1 cellular context compared by ENCODE assay signal in genomic region chr11:62592989-62593421, GRCh38.
TF ChIP-seq lines count a peak whose summit lies in the region.

No MANE protein-coding gene starts in this region.

TF ChIP-seq in GM12878, 131 proteins besides CTCF, POLR2A, EP300 and RAD21:
- TF ChIP-seq ETV6 (conservative IDR thresholded peaks at IDR 0.05 in 1 of 2, IDR thresholded peaks at IDR 0.05 in 1 of 2; ENCODE audit: borderline replicate concordance in 1 of 2, low read depth in 1 of 2) (no peak), KLF5 (IDR thresholded peaks at IDR 0.05; ENCODE audit: partially characterized antibody) (no peak), RELB (IDR thresholded peaks at IDR 0.05; ENCODE audit: low read depth) (no peak), HDAC6 (IDR thresholded peaks at IDR 0.05; ENCODE audit: unreplicated experiment) (no peak), ZBTB40 (IDR thresholded peaks at IDR 0.05; ENCODE audit: borderline replicate concordance) (no peak), ZBED1 (IDR thresholded peaks at IDR 0.05; ENCODE audit: borderline replicate concordance) (no peak), BRCA1 (IDR thresholded peaks at IDR 0.05; ENCODE audit: low read depth, low read length) (no peak), TAF1 (IDR thresholded peaks at IDR 0.05; ENCODE audit: borderline replicate concordance, low read depth, low read length) (no peak), BMI1 (IDR thresholded peaks at IDR 0.05; ENCODE audit: borderline replicate concordance) (no peak), TARDBP (IDR thresholded peaks at IDR 0.05; ENCODE audit: borderline replicate concordance) (no peak), LARP7 (IDR thresholded peaks at IDR 0.05) (no peak), IKZF1 (conservative IDR thresholded peaks at IDR 0.05) (no peak), MYB (IDR thresholded peaks at IDR 0.05; ENCODE audit: borderline replicate concordance, low read depth, low read length) (no peak), SREBF2 (IDR thresholded peaks at IDR 0.05; ENCODE audit: low read length) (no peak), CREB1 (IDR thresholded peaks at IDR 0.05; ENCODE audit: low read depth) (no peak), PRDM15 (CRISPR knock-in tag; IDR thresholded peaks at IDR 0.05) (no peak), ATF7 (IDR thresholded peaks at IDR 0.05; ENCODE audit: low read depth) (no peak)
